ENCODE assay signal across 18 cellular contexts in genomic region chrX:147962476-147962875, GRCh38. TPM values are rescaled to one million over a fixed set of nuclear protein-coding genes. Genes with fewer than 3 reads are reported as not detected.
DNase-seq lines count a peak whose midpoint lies in the region; ATAC-seq lines count a peak whose summit lies in the region.
"Had no signal": no experiment of that assay in that cellular context is flagged by ENCODE, and none has a peak within 500 bp of the region (broad histone marks: within the 10 kb centered on the region; RNA-seq: fewer than 3 reads in every experiment).

No MANE protein-coding gene starts in this region.

- H3K27me3 Mint-ChIP-seq in stimulated activated naive CD8-positive, alpha-beta T cell treated with anti-CD3 and anti-CD28 coated beads, Interleukin-15, amount 100 ng/mL, for 72 hours, result peaks cover 23% of the 10 kb centered on the region

- peaks cover 4 to 8% of the 10 kb centered on the region in 2 donors for H3K9me3 Mint-ChIP-seq in stimulated activated naive CD8-positive, alpha-beta T cell treated with anti-CD3 and anti-CD28 coated beads, Interleukin-15, amount 100 ng/mL, for 72 hours

- DNase-seq in AG20443 (ENCODE audit: low spot score) (peak; percentile 8), HCEC 1CT (peak; percentile 8), amniotic epithelial cell (ENCODE audit: low read depth) (peak; percentile 15), kidney glomerular epithelial cell (lab: John Stamatoyannopoulos, UW) (peak; percentile 0), caudate nucleus (lab: John Stamatoyannopoulos, UW) (no peak), mucosa of gallbladder (ENCODE audit: low spot score) (no peak)
- DNase-seq in stimulated activated naive CD8-positive, alpha-beta T cell treated with anti-CD3 and anti-CD28 coated beads, Interleukin-15, amount 100 ng/mL, for 72 hours, result no peak
- DNase-seq: C1 segment of cervical spinal cord; CD8-positive, alpha-beta memory T cell; NCI-H1417 treated with DMSO at 0.1 percent for 48 hours; NCI-H187 treated with DMSO at 0.1 percent for 48 hours; NCI-H226; NCI-H524; NCI-H82; SIG-M5 had no signal

- H3K27ac Mint-ChIP-seq in stimulated activated naive CD8-positive, alpha-beta T cell treated with anti-CD3 and anti-CD28 coated beads, Interleukin-15, amount 100 ng/mL, for 72 hours, result no peak overlapping the region
- H3K27ac Mint-ChIP-seq: CD8-positive, alpha-beta memory T cell had no signal

- no peak for ATAC-seq in stimulated activated naive CD8-positive, alpha-beta T cell treated with anti-CD3 and anti-CD28 coated beads, Interleukin-15, amount 100 ng/mL, for 72 hours
- ATAC-seq in GM21723 (IDR thresholded peaks at IDR 0.05; ENCODE audit: unreplicated experiment), result no peak
- ATAC-seq: SK-N-SH treated with all-trans-retinoic acid at 6 μM for 48 hours had no signal

- no peak overlapping the region for H3K4me3 Mint-ChIP-seq in stimulated activated naive CD8-positive, alpha-beta T cell treated with anti-CD3 and anti-CD28 coated beads, Interleukin-15, amount 100 ng/mL, for 72 hours
- H3K4me3 Mint-ChIP-seq: CD8-positive, alpha-beta memory T cell had no signal

- no peak overlapping the region for H3K27ac ChIP-seq in caudate nucleus (ENCODE audit: low read depth, low read length)

- H3K4me1 Mint-ChIP-seq in stimulated activated naive CD8-positive, alpha-beta T cell treated with anti-CD3 and anti-CD28 coated beads, Interleukin-15, amount 100 ng/mL, for 72 hours, result no peaks in the 10 kb centered on the region
- H3K4me1 Mint-ChIP-seq: CD8-positive, alpha-beta memory T cell had no signal

RNA-seq across cellular contexts. Expression of gene FMR1NB, which starts 18.7 kb away (rescaled TPM):
- not detected for total RNA-seq in mucosa of gallbladder
- total RNA-seq: CD8-positive, alpha-beta memory T cell; RPMI7951 had no signal

RNA-seq across cellular contexts. Expression of gene FMR1, which starts 50.8 kb away (rescaled TPM):
- 36.7 TPM for total RNA-seq in mucosa of gallbladder

Comparison
In these comparisons a context has a peak if more than half of its experiments do, and no peak if none do; other contexts are left out.
1. DNase-seq: peak in AG20443 (single experiment), HCEC 1CT (single experiment), amniotic epithelial cell (single experiment) and kidney glomerular epithelial cell (single experiment); none in stimulated activated naive CD8-positive, alpha-beta T cell treated with anti-CD3 and anti-CD28 coated beads, Interleukin-15, amount 100 ng/mL, for 72 hours (0 of 2), caudate nucleus (0 of 61) and mucosa of gallbladder (single experiment).